Comparison of ENCODE assay signal across 16 cellular contexts in genomic region chr4:10179957-10180602, GRCh38.
DNase-seq lines count a peak whose midpoint lies in the region; TF ChIP-seq lines count a peak whose summit lies in the region.
"Had no signal": no experiment of that assay in that cellular context is flagged by ENCODE, and none has a peak within 500 bp of the region (broad histone marks: within the 10 kb centered on the region; RNA-seq: fewer than 3 reads in every experiment).

No MANE protein-coding gene starts in this region.

- H3K27me3 Mint-ChIP-seq in activated T-helper 1 cell treated with anti-CD3 and anti-CD28 coated beads, Interleukin-12 subunit alpha, Interleukin-12 subunit beta, Interleukin-2, Interleukin-4 antibody, amounts not matched to agents 30 ng/mL and 10 ng/mL and 1 ng/mL, durations not matched to agents 14 hours and 24 hours and 36 hours (ENCODE audit: insufficient read depth): peaks cover 7% of the 10 kb centered on the region
- H3K27me3 Mint-ChIP-seq: CD4-positive, CD25-positive, alpha-beta regulatory T cell had no signal

- peaks cover 22% of the 10 kb centered on the region for H3K9me3 Mint-ChIP-seq in activated T-helper 1 cell treated with anti-CD3 and anti-CD28 coated beads, Interleukin-12 subunit alpha, Interleukin-12 subunit beta, Interleukin-2, Interleukin-4 antibody, amounts not matched to agents 30 ng/mL and 10 ng/mL and 1 ng/mL, durations not matched to agents 14 hours and 24 hours and 36 hours

- peak overlapping the region; percentile 55; the same call in 1 of the 2 replicates for H3K4me2 ChIP-seq in BLaER1

- H3K36me3 Mint-ChIP-seq in activated T-helper 1 cell treated with anti-CD3 and anti-CD28 coated beads, Interleukin-12 subunit alpha, Interleukin-12 subunit beta, Interleukin-2, Interleukin-4 antibody, amounts not matched to agents 30 ng/mL and 10 ng/mL and 1 ng/mL, durations not matched to agents 14 hours and 24 hours and 36 hours (ENCODE audit: low read depth): peaks cover 15% of the 10 kb centered on the region
- H3K36me3 Mint-ChIP-seq: CD4-positive, CD25-positive, alpha-beta regulatory T cell had no signal

- no peak overlapping the region for H3K27ac Mint-ChIP-seq in activated T-helper 1 cell treated with anti-CD3 and anti-CD28 coated beads, Interleukin-12 subunit alpha, Interleukin-12 subunit beta, Interleukin-2, Interleukin-4 antibody, amounts not matched to agents 30 ng/mL and 10 ng/mL and 1 ng/mL, durations not matched to agents 14 hours and 24 hours and 36 hours

- no peaks in the 10 kb centered on the region for H3K9me3 ChIP-seq in BLaER1
- no peaks in the 10 kb centered on the region for H3K9me3 ChIP-seq in vagina
- H3K9me3 ChIP-seq: colonic mucosa, left ventricle myocardium inferior had no signal

- intact Hi-C loops in activated T-helper 1 cell treated with anti-CD3 and anti-CD28 coated beads, Interleukin-12 subunit alpha, Interleukin-12 subunit beta, Interleukin-2, Interleukin-4 antibody, amounts not matched to agents 30 ng/mL and 10 ng/mL and 1 ng/mL, durations not matched to agents 14 hours and 24 hours and 36 hours (cut with micrococcal nuclease): loop anchor here (5.0 kb wide), 1 partner anchor 552 kb away; no protein-coding TSS in a partner anchor
- intact Hi-C loops in vagina (cut with DNase I): no loop called here

- no peaks in the 10 kb centered on the region for H4K20me1 ChIP-seq in BLaER1

- no peak overlapping the region for H3K27ac ChIP-seq in BLaER1
- H3K27ac ChIP-seq in vagina: no peak overlapping the region
- H3K27ac ChIP-seq: colonic mucosa, left ventricle myocardium inferior had no signal

- no peak overlapping the region for H3K9ac ChIP-seq in BLaER1

- H3K4me3 ChIP-seq in BLaER1: no peak overlapping the region
- no peak overlapping the region for H3K4me3 ChIP-seq in vagina
- H3K4me3 ChIP-seq: colonic mucosa, left ventricle myocardium inferior had no signal

- peak overlapping the region; percentile 41 for H3K4me3 Mint-ChIP-seq in activated T-helper 1 cell treated with anti-CD3 and anti-CD28 coated beads, Interleukin-12 subunit alpha, Interleukin-12 subunit beta, Interleukin-2, Interleukin-4 antibody, amounts not matched to agents 30 ng/mL and 10 ng/mL and 1 ng/mL, durations not matched to agents 14 hours and 24 hours and 36 hours
- H3K4me3 Mint-ChIP-seq: CD4-positive, CD25-positive, alpha-beta regulatory T cell had no signal

- peaks cover 43% of the 10 kb centered on the region for H3K4me1 Mint-ChIP-seq in activated T-helper 1 cell treated with anti-CD3 and anti-CD28 coated beads, Interleukin-12 subunit alpha, Interleukin-12 subunit beta, Interleukin-2, Interleukin-4 antibody, amounts not matched to agents 30 ng/mL and 10 ng/mL and 1 ng/mL, durations not matched to agents 14 hours and 24 hours and 36 hours (ENCODE audit: low read depth)

- H3K27me3 ChIP-seq in BLaER1 (no peaks in the 10 kb centered on the region), vagina (no peaks in the 10 kb centered on the region)
- H3K27me3 ChIP-seq: colonic mucosa had no signal

- H3K36me3 ChIP-seq in BLaER1: no peaks in the 10 kb centered on the region
- no peaks in the 10 kb centered on the region for H3K36me3 ChIP-seq in vagina
- H3K36me3 ChIP-seq: colonic mucosa, left ventricle myocardium inferior had no signal

- TF ChIP-seq CTCF in vagina (IDR thresholded peaks at IDR 0.05): no peak

- TF ChIP-seq POLR2A in vagina (IDR thresholded peaks at IDR 0.05): no peak

- peak; percentile 79 for DNase-seq in AG08395 (ENCODE audit: low spot score)
- no peak for DNase-seq in activated T-helper 1 cell treated with anti-CD3 and anti-CD28 coated beads, Interleukin-12 subunit alpha, Interleukin-12 subunit beta, Interleukin-2, Interleukin-4 antibody, amounts not matched to agents 30 ng/mL and 10 ng/mL and 1 ng/mL, durations not matched to agents 14 hours and 24 hours and 36 hours (ENCODE audit: low spot score)
- peak; percentile 33 for DNase-seq in glomerular visceral epithelial cell (ENCODE audit: extremely low spot score)
- no peak for DNase-seq in NCI-H1694 treated with DMSO at 0.1 percent for 48 hours (lab: John Stamatoyannopoulos, UW)
- no peak for DNase-seq in vagina (ENCODE audit: extremely low spot score in 2 of 2)
- no peak for DNase-seq in pons (ENCODE audit: low spot score)
- DNase-seq: amygdala; CD4-positive, CD25-positive, alpha-beta regulatory T cell; colonic mucosa; HCEC 1CT; left ventricle myocardium inferior; NCI-H1417 treated with DMSO at 0.1 percent for 48 hours; NK-92 treated with Interleukin-12 subunit alpha and Interleukin-12 subunit beta, amount 100 ng/mL, for 24 hours; RPMI8226; stimulated activated CD4-positive, alpha-beta T cell treated with anti-CD3 and anti-CD28 coated beads, Interleukin-4, amount 100 ng/mL, for 1 hour had no signal

- H3K4me1 ChIP-seq in BLaER1 (peaks cover 11% of the 10 kb centered on the region), vagina (peaks cover under 1% of the 10 kb centered on the region)
- H3K4me1 ChIP-seq: colonic mucosa had no signal

Comparison
In these comparisons a context has a peak if more than half of its experiments do, and no peak if none do; other contexts are left out.
1. DNase-seq: peak in AG08395 (single experiment) and glomerular visceral epithelial cell (single experiment); none in activated T-helper 1 cell treated with anti-CD3 and anti-CD28 coated beads, Interleukin-12 subunit alpha, Interleukin-12 subunit beta, Interleukin-2, Interleukin-4 antibody, amounts not matched to agents 30 ng/mL and 10 ng/mL and 1 ng/mL, durations not matched to agents 14 hours and 24 hours and 36 hours (single experiment), NCI-H1694 treated with DMSO at 0.1 percent for 48 hours (single experiment), vagina (0 of 2) and pons (single experiment).